In the genomic region with DNA sequence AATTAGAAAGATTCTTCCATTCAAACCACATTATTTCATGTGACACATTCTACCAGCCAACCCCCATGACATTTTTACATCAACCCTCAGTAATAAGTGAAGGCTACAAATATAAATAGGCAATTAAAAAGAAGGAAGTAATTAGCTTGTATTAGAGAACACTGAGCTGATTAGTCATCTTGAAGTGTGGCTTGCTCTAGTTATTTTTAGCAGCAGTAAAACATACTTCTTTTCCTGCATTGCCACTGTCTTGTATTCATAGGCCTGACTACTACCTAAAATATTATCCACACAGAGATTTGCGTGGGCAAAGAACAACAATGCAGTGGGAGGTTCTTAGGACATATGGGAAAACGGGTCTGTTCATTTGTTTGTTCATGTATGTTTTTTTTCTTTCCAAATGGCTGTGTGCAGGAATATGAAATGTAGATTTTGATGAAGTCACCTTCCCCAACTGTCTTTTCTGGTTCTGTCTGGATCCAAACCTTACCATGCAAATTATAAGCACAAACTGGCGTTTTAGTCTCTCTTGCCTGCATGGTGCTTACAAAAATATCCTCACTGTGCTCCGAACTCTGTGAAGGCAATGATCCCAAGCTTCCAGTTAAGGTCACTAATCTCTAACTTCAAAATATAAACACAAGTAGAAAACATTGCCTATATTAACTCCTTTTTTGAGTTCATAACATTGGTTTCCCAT, we compare ENCODE assay signal across 13 cellular contexts. TPM values are rescaled to one million over a fixed set of nuclear protein-coding genes. Genes with fewer than 3 reads are reported as not detected.
DNase-seq lines count a peak whose midpoint lies in the region; ATAC-seq, FAIRE-seq and TF ChIP-seq lines count a peak whose summit lies in the region.
"Had no signal": no experiment of that assay in that cellular context is flagged by ENCODE, and none has a peak within 500 bp of the region (broad histone marks: within the 10 kb centered on the region; RNA-seq: fewer than 3 reads in every experiment).

No MANE protein-coding gene starts in this region.

- no peaks in the 10 kb centered on the region for H3K36me3 ChIP-seq in adipocyte (ENCODE audit: control insufficient read depth, insufficient read depth, low read length, severe bottlenecking)
- no peaks in the 10 kb centered on the region for H3K36me3 ChIP-seq in kidney epithelial cell (ENCODE audit: control insufficient read depth, insufficient read depth, low read length)
- H3K36me3 ChIP-seq: spleen had no signal

- FAIRE-seq in GM19239 (lab: Jason Lieb, UNC) = no peak
- FAIRE-seq in frontal cortex (lab: Jason Lieb, UNC) = no peak
- FAIRE-seq: G401.6 had no signal

- H3K4me3 ChIP-seq in adipocyte (ENCODE audit: low read length) (no peak overlapping the region), kidney epithelial cell (ENCODE audit: low read depth, low read length) (no peak overlapping the region)
- H3K4me3 ChIP-seq: spleen had no signal

- ATAC-seq in HG03097 (IDR thresholded peaks at IDR 0.05; ENCODE audit: low FRiP score, unreplicated experiment) = no peak

- H3K9ac ChIP-seq in adipocyte (ENCODE audit: low read length) = peak overlapping the region; percentile 34

- H3K4me1 ChIP-seq in adipocyte (ENCODE audit: control insufficient read depth, insufficient read depth, low read length) = peaks cover 22% of the 10 kb centered on the region

- no peaks in the 10 kb centered on the region for H3K9me3 ChIP-seq in adipocyte (ENCODE audit: control insufficient read depth, low read length)
- H3K9me3 ChIP-seq: spleen had no signal

- TF ChIP-seq CTCF in kidney epithelial cell (IDR thresholded peaks at IDR 0.05; ENCODE audit: insufficient read depth, low read length, poor library complexity, severe bottlenecking) = no peak

- DNase-seq in Ammon's horn (ENCODE audit: low spot score) (peak; percentile 8), HT-29 (ENCODE audit: low spot score) (peak; percentile 75), adipocyte (ENCODE audit: low read depth) (peak; percentile 75), kidney epithelial cell (ENCODE audit: low read depth) (peak; percentile 49), islet precursor cell (no peak), GM19239 (ENCODE audit: insufficient read length, low spot score) (no peak), frontal cortex (ENCODE audit: low spot score in 2 of 2) (no peak)
- DNase-seq: activated CD4-positive, alpha-beta T cell treated with anti-CD3 and anti-CD28 coated beads, Interleukin-2, amount 10 ng/mL, durations not matched to agents 24 days and 14 days; anterior cingulate cortex; NCI-H748 treated with DMSO at 0.1 percent for 48 hours; spleen had no signal

- H3K27me3 ChIP-seq in adipocyte (replicated peaks; ENCODE audit: control insufficient read depth, insufficient read depth, low read length) (no peaks in the 10 kb centered on the region), kidney epithelial cell (ENCODE audit: control insufficient read depth, insufficient read depth, low read length) (no peaks in the 10 kb centered on the region)
- H3K27me3 ChIP-seq: spleen had no signal

RNA-seq across cellular contexts. Expression of a gene that starts 31.5 kb away (rescaled TPM):
- total RNA-seq in HT-29 (2014; rRNA removed; shearing (Covaris generic)) = 903 and 981 TPM in 2 replicates
- not detected in 2 replicates for total RNA-seq in kidney epithelial cell
- total RNA-seq in frontal cortex = not detected
- total RNA-seq: activated CD4-positive, alpha-beta T cell treated with anti-CD3 and anti-CD28 coated beads, Interleukin-2, amount 10 ng/mL, durations not matched to agents 24 days and 14 days; spleen had no signal

Comparison
In these comparisons a context has a peak if more than half of its experiments do, and no peak if none do; other contexts are left out.
1. DNase-seq: peak in Ammon's horn (single experiment), HT-29 (single experiment), adipocyte (single experiment) and kidney epithelial cell (single experiment); none in islet precursor cell (single experiment), GM19239 (single experiment) and frontal cortex (0 of 2).
2. RNA of a gene that starts 31.5 kb away (total RNA-seq): 903 to 981 TPM in HT-29; not detected in kidney epithelial cell and not detected in frontal cortex (single experiment); every median in the first group is over 100 times any median in the second.